Comparison of ENCODE assay signal across 17 cellular contexts in genomic region chr9:304106-304505, GRCh38.
A peak's percentile ranks its signal among the peaks of the same experiment; 100 is the strongest.
DNase-seq lines count a peak whose midpoint lies in the region; ATAC-seq, FAIRE-seq and TF ChIP-seq lines count a peak whose summit lies in the region.
"Had no signal": no experiment of that assay in that cellular context is flagged by ENCODE, and none has a peak within 500 bp of the region (broad histone marks: within the 10 kb centered on the region; RNA-seq: fewer than 3 reads in every experiment).

No MANE protein-coding gene starts in this region.

- no peak overlapping the region for H2AK5ac ChIP-seq in H9 (ENCODE audit: insufficient read length, low read length)

- ATAC-seq in pancreas = peak in 3 of 4 donors; percentile 30 to 65 (median 49)
- no peak for ATAC-seq in HG03135 (IDR thresholded peaks at IDR 0.05; ENCODE audit: unreplicated experiment)
- no peak for ATAC-seq in HG03095 (IDR thresholded peaks at IDR 0.05; ENCODE audit: unreplicated experiment)
- ATAC-seq: naive thymus-derived CD8-positive, alpha-beta T cell; psoas muscle; stimulated activated naive B cell treated with anti-CD40 and anti-IgM and Interleukin-4, amounts not matched to agents 10 μg/mL and 1 μg/mL and 100 μg/mL, for 72 hours had no signal

- TF ChIP-seq CTCF in H9 (conservative IDR thresholded peaks at IDR 0.05) = no peak
- peak in 1 of 3 experiments; percentile 3 for TF ChIP-seq CTCF in esophagus muscularis mucosa (IDR thresholded peaks at IDR 0.05)
- TF ChIP-seq CTCF in pancreas (IDR thresholded peaks at IDR 0.05) = no peak
- no peak for TF ChIP-seq CTCF in HFFc6 (IDR thresholded peaks at IDR 0.05)

- H3K27ac Mint-ChIP-seq in H9 (peak overlapping the region in 2 of 3 experiments; percentile 23 to 57; a peak in 1 of 7 replicates), HFFc6 (no peak overlapping the region)
- H3K27ac Mint-ChIP-seq in activated CD4-positive, alpha-beta memory T cell treated with anti-CD3 and anti-CD28 coated beads for 36 hours = peak overlapping the region; percentile 30
- H3K27ac Mint-ChIP-seq: stimulated activated naive B cell treated with anti-CD40 and anti-IgM and Interleukin-4, amounts not matched to agents 10 μg/mL and 1 μg/mL and 100 μg/mL, for 72 hours had no signal

- FAIRE-seq in pancreas (lab: Jason Lieb, UNC) = no peak

- TF ChIP-seq EP300 in esophagus muscularis mucosa (IDR thresholded peaks at IDR 0.05) = no peak

- CTCF ChIA-PET in activated CD4-positive, alpha-beta memory T cell treated with anti-CD3 and anti-CD28 coated beads for 36 hours (lab: Charles Lee) = interaction anchor here (0.5 to 1.2 kb wide), 2 partner anchors 41 to 90 kb away, joined by 3 to 4 read pairs; partner anchors contain the start of gene DOCK8

- no CpG with 5 or more reads among the region's 4 CpGs for WGBS in H9 (ENCODE audit: extremely low coverage, insufficient read length, low lambda C conversion rate)
- 81% methylated on average over 4 of the region's 4 CpGs for WGBS in esophagus muscularis mucosa
- 63 to 64% methylated on average over 4 of the region's 4 CpGs for WGBS in pancreas, 2 donors

- H4K20me1 ChIP-seq in H9 (ENCODE audit: control insufficient read depth, insufficient read depth, insufficient read length) = no peaks in the 10 kb centered on the region

- H4K8ac ChIP-seq in H9 (replicated peaks; ENCODE audit: insufficient read length, low read depth, low read length) = no peak overlapping the region

- no peak overlapping the region for H3K4me2 ChIP-seq in H9 (ENCODE audit: insufficient read depth, insufficient read length, low read length)

- no peak overlapping the region for H2BK15ac ChIP-seq in H9 (ENCODE audit: low read depth, low read length)

- H3K79me2 ChIP-seq in H9 (ENCODE audit: insufficient read depth, low read length) = no peaks in the 10 kb centered on the region

- intact Hi-C loops in activated CD4-positive, alpha-beta memory T cell treated with anti-CD3 and anti-CD28 coated beads for 36 hours (cut with micrococcal nuclease) = no loop called here
- intact Hi-C loops in esophagus muscularis mucosa (cut with DNase I) (loop anchor here (5.0 kb wide), 1 partner anchor 87 kb away; no protein-coding TSS in a partner anchor), pancreas (cut with DNase I) (no loop called here)

- H2AFZ ChIP-seq in H9 (ENCODE audit: low read length) = no peak overlapping the region

- H3K4me1 ChIP-seq in H9 (ENCODE audit: insufficient read depth, low read length) (no peaks in the 10 kb centered on the region), esophagus muscularis mucosa (peaks cover 0 to 14% (median 11%) of the 10 kb centered on the region in 4 donors), pancreas (no peaks in the 10 kb centered on the region)
- H3K4me1 ChIP-seq: HAP-1, psoas muscle, SJCRH30, tibial nerve had no signal

- no peak overlapping the region for H3K4me3 Mint-ChIP-seq in H9
- H3K4me3 Mint-ChIP-seq in activated CD4-positive, alpha-beta memory T cell treated with anti-CD3 and anti-CD28 coated beads for 36 hours = no peak overlapping the region
- no peak overlapping the region for H3K4me3 Mint-ChIP-seq in HFFc6
- H3K4me3 Mint-ChIP-seq: IgD-negative memory B cell; naive thymus-derived CD8-positive, alpha-beta T cell; stimulated activated naive B cell treated with anti-CD40 and anti-IgM and Interleukin-4, amounts not matched to agents 10 μg/mL and 1 μg/mL and 100 μg/mL, for 72 hours had no signal

- H3K36me3 ChIP-seq in esophagus muscularis mucosa (no peaks in the 10 kb centered on the region), pancreas (no peaks in the 10 kb centered on the region)
- H3K36me3 ChIP-seq: HAP-1, SJCRH30, tibial nerve had no signal

- H3K4me1 Mint-ChIP-seq in H9 (peaks cover 3 to 9% of the 10 kb centered on the region in 2 experiments), HFFc6 (ENCODE audit: low read depth) (no peaks in the 10 kb centered on the region)
- peaks cover 24% of the 10 kb centered on the region for H3K4me1 Mint-ChIP-seq in activated CD4-positive, alpha-beta memory T cell treated with anti-CD3 and anti-CD28 coated beads for 36 hours (ENCODE audit: low read depth)

- H3K27me3 ChIP-seq in H9 (ENCODE audit: insufficient read depth, low read length) (no peaks in the 10 kb centered on the region), esophagus muscularis mucosa (no peaks in the 10 kb centered on the region), pancreas (no peaks in the 10 kb centered on the region)
- H3K27me3 ChIP-seq: SJCRH30, tibial nerve had no signal

- no peaks in the 10 kb centered on the region for H3K9me3 ChIP-seq in H9 (ENCODE audit: control insufficient read depth, low read depth, low read length)
- H3K9me3 ChIP-seq in esophagus muscularis mucosa = no peaks in the 10 kb centered on the region
- H3K9me3 ChIP-seq in pancreas = no peaks in the 10 kb centered on the region
- H3K9me3 ChIP-seq: HAP-1, psoas muscle, SJCRH30, tibial nerve had no signal

- no peak overlapping the region for H2BK20ac ChIP-seq in H9 (ENCODE audit: low read depth, low read length, poor library complexity, severe bottlenecking)

- H3K9me3 Mint-ChIP-seq in H9 = peaks cover 0 to 3% of the 10 kb centered on the region in 2 experiments; a peak in 2 of 5 replicates
- no peaks in the 10 kb centered on the region for H3K9me3 Mint-ChIP-seq in activated CD4-positive, alpha-beta memory T cell treated with anti-CD3 and anti-CD28 coated beads for 36 hours
- peaks cover 11% of the 10 kb centered on the region for H3K9me3 Mint-ChIP-seq in HFFc6
- H3K9me3 Mint-ChIP-seq: IgD-negative memory B cell; naive thymus-derived CD8-positive, alpha-beta T cell; stimulated activated naive B cell treated with anti-CD40 and anti-IgM and Interleukin-4, amounts not matched to agents 10 μg/mL and 1 μg/mL and 100 μg/mL, for 72 hours had no signal

- no peak for DNase-seq in H9
- DNase-seq in activated CD4-positive, alpha-beta memory T cell treated with anti-CD3 and anti-CD28 coated beads for 36 hours = no peak
- no peak for DNase-seq in esophagus muscularis mucosa (ENCODE audit: extremely low spot score)
- no peak for DNase-seq in pancreas
- no peak for DNase-seq in HFFc6
- DNase-seq: foreskin fibroblast; naive thymus-derived CD8-positive, alpha-beta T cell; NCI-H1092; psoas muscle; SJCRH30; stimulated activated CD4-positive, alpha-beta T cell treated with anti-CD3 and anti-CD28 coated beads, Interleukin-12 subunit alpha, Interleukin-12 subunit beta, amount 100 ng/mL, for 4 hours; stimulated activated naive B cell treated with anti-CD40 and anti-IgM and Interleukin-4, amounts not matched to agents 10 μg/mL and 1 μg/mL and 100 μg/mL, for 72 hours had no signal

- no peak overlapping the region; the same call in 1 of the 2 replicates for H3K14ac ChIP-seq in H9 (ENCODE audit: insufficient read depth, low read length)

- no peak overlapping the region for H3K23ac ChIP-seq in H9 (ENCODE audit: insufficient read length, low read depth, low read length)

- H3K27me3 Mint-ChIP-seq in H9 (ENCODE audit: low read depth) = no peaks in the 10 kb centered on the region
- H3K27me3 Mint-ChIP-seq in activated CD4-positive, alpha-beta memory T cell treated with anti-CD3 and anti-CD28 coated beads for 36 hours = no peaks in the 10 kb centered on the region
- H3K27me3 Mint-ChIP-seq in HFFc6 (ENCODE audit: insufficient read depth) = peaks cover 9% of the 10 kb centered on the region; the same call in 1 of the 2 replicates
- H3K27me3 Mint-ChIP-seq: IgD-negative memory B cell; naive thymus-derived CD8-positive, alpha-beta T cell; stimulated activated naive B cell treated with anti-CD40 and anti-IgM and Interleukin-4, amounts not matched to agents 10 μg/mL and 1 μg/mL and 100 μg/mL, for 72 hours had no signal

- POLR2A ChIA-PET in activated CD4-positive, alpha-beta memory T cell treated with anti-CD3 and anti-CD28 coated beads for 36 hours (lab: Charles Lee) = interaction anchor here (0.9 kb wide), 1 partner anchor 90 kb away, joined by 3 read pairs; the partner anchor contains the start of gene DOCK8

- no peak overlapping the region for H2BK5ac ChIP-seq in H9 (ENCODE audit: insufficient read length, low read length)

- H3K79me1 ChIP-seq in H9 (ENCODE audit: insufficient read depth, low read depth, low read length, poor library complexity, severe bottlenecking) = no peaks in the 10 kb centered on the region

- no peak overlapping the region for H3K9ac ChIP-seq in H9 (ENCODE audit: extremely low read depth, insufficient read length, low read length)

- H2BK12ac ChIP-seq in H9 (ENCODE audit: insufficient read length, low read depth, low read length) = no peak overlapping the region

- H4K91ac ChIP-seq in H9 (ENCODE audit: insufficient read length, low read depth, low read length) = no peak overlapping the region

- H3K56ac ChIP-seq in H9 (ENCODE audit: insufficient read length, low read depth, low read length) = no peak overlapping the region

- H3K18ac ChIP-seq in H9 (ENCODE audit: insufficient read length, low read depth, low read length) = no peak overlapping the region

- peak overlapping the region; percentile 2 to 37 (median 22) for H3K4me3 ChIP-seq in esophagus muscularis mucosa
- H3K4me3 ChIP-seq in pancreas = no peak overlapping the region
- H3K4me3 ChIP-seq: HAP-1, psoas muscle, SJCRH30, tibial nerve had no signal

- H3K4ac ChIP-seq in H9 (ENCODE audit: low read depth, low read length) = no peak overlapping the region; the same call in 1 of the 2 replicates

- no peak for TF ChIP-seq POLR2A in esophagus muscularis mucosa (IDR thresholded peaks at IDR 0.05; ENCODE audit: low read depth)

- H3K27ac ChIP-seq in H9 (ENCODE audit: insufficient read length, low read depth, low read length) = no peak overlapping the region
- H3K27ac ChIP-seq in esophagus muscularis mucosa (replicated peaks in 1 of 4) = peak overlapping the region; percentile 73 to 76 (median 74)
- peak overlapping the region in 2 of 4 donors; percentile 19 to 59 for H3K27ac ChIP-seq in pancreas
- H3K27ac ChIP-seq: psoas muscle, SJCRH30, tibial nerve had no signal

- peak overlapping the region; percentile 5 for H2BK120ac ChIP-seq in H9 (ENCODE audit: low read depth, low read length, poor library complexity, severe bottlenecking)

- H3K23me2 ChIP-seq in H9 (ENCODE audit: insufficient read length, low read depth, low read length, poor library complexity, severe bottlenecking) = no peaks in the 10 kb centered on the region

- H3K36me3 Mint-ChIP-seq in H9 (ENCODE audit: insufficient read depth in 1 of 3, low read depth in 3 of 3) (no peaks in the 10 kb centered on the region; a peak in 1 of 7 replicates), HFFc6 (ENCODE audit: low read depth) (no peaks in the 10 kb centered on the region)
- peaks cover 38% of the 10 kb centered on the region for H3K36me3 Mint-ChIP-seq in activated CD4-positive, alpha-beta memory T cell treated with anti-CD3 and anti-CD28 coated beads for 36 hours

- H4K5ac ChIP-seq in H9 (ENCODE audit: insufficient read length, low read depth, low read length) = no peak overlapping the region

- H3T11ph ChIP-seq in H9 (ENCODE audit: low read length) = peak overlapping the region; percentile 98

Comparison
In these comparisons a context has a peak if more than half of its experiments do, and no peak if none do; other contexts are left out.
1. H3K4me3 ChIP-seq: peak in esophagus muscularis mucosa (4 of 4); none in pancreas (0 of 4).
2. ATAC-seq: peak in pancreas (3 of 4); none in HG03135 (single experiment) and HG03095 (single experiment).